ENCODE assay signal across 25 cellular contexts in the genomic region with DNA sequence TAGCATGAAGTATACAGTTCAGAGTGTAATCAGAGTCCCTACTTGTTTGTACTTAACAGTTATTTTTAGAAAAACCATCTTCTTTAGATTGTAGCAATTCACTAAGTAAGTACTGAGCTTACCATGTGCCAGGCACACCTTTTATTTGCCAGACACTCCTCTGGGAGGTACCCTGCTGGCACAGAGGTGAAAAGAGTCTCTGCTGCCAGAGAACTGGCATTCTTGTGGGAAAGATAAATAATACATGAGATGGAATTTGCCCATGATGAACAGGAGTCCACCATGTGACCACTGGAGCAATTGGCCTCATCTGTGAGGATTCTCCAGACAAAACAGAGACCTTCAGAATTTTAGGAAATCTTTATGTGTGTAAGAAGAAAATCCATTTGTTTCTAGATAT.
DNase-seq lines count a peak whose midpoint lies in the region; ATAC-seq and TF ChIP-seq lines count a peak whose summit lies in the region.
"Had no signal": no experiment of that assay in that cellular context is flagged by ENCODE, and none has a peak within 500 bp of the region (broad histone marks: within the 10 kb centered on the region; RNA-seq: fewer than 3 reads in every experiment).

No MANE protein-coding gene starts in this region.

- H2AK5ac ChIP-seq in H9 (ENCODE audit: insufficient read length, low read length), result no peak overlapping the region

- H3K27me3 ChIP-seq in PC-3 (ENCODE audit: low read length) (no peaks in the 10 kb centered on the region), left lung (no peaks in the 10 kb centered on the region), H9 (ENCODE audit: insufficient read depth, low read length) (no peaks in the 10 kb centered on the region)
- H3K27me3 ChIP-seq: body of pancreas, heart right ventricle, Peyer's patch had no signal

- H3K14ac ChIP-seq in H9 (ENCODE audit: insufficient read depth, low read length), result no peak overlapping the region

- H2BK120ac ChIP-seq in H9 (ENCODE audit: low read depth, low read length, poor library complexity, severe bottlenecking), result no peak overlapping the region

- no peak overlapping the region for H2BK20ac ChIP-seq in H9 (ENCODE audit: low read depth, low read length, poor library complexity, severe bottlenecking)

- H3K27ac ChIP-seq in PC-3 (ENCODE audit: low read length), result no peak overlapping the region
- no peak overlapping the region for H3K27ac ChIP-seq in left lung
- H3K27ac ChIP-seq in H9 (ENCODE audit: insufficient read length, low read depth, low read length), result no peak overlapping the region
- H3K27ac ChIP-seq: body of pancreas, heart right ventricle, KMS-11, Peyer's patch, psoas muscle had no signal

- TF ChIP-seq CTCF in PC-3 (conservative IDR thresholded peaks at IDR 0.05; ENCODE audit: low read depth, low read length), result no peak
- TF ChIP-seq CTCF in left lung (IDR thresholded peaks at IDR 0.05), result no peak
- no peak for TF ChIP-seq CTCF in H9 (conservative IDR thresholded peaks at IDR 0.05)

- H3K4me1 ChIP-seq in PC-3 (ENCODE audit: insufficient read depth, low read length), result no peaks in the 10 kb centered on the region; the same call in 1 of the 2 replicates
- H3K4me1 ChIP-seq in left lung, result no peaks in the 10 kb centered on the region
- H3K4me1 ChIP-seq in H9 (ENCODE audit: insufficient read depth, low read length), result no peaks in the 10 kb centered on the region
- H3K4me1 ChIP-seq: body of pancreas, heart right ventricle, Peyer's patch, psoas muscle had no signal

- H3K27me3 Mint-ChIP-seq in stimulated activated memory B cell treated with anti-CD40 and anti-IgM and Interleukin-4, amounts not matched to agents 10 μg/mL and 1 μg/mL and 100 μg/mL, for 72 hours, result no peaks in the 10 kb centered on the region
- no peaks in the 10 kb centered on the region; the same call in none of the 2 replicates for H3K27me3 Mint-ChIP-seq in H9 (ENCODE audit: low read depth)

- no peaks in the 10 kb centered on the region for H3F3A ChIP-seq in PC-3 (ENCODE audit: low read length, unreplicated experiment)

- H4K20me1 ChIP-seq in PC-3 (ENCODE audit: low read length) (no peaks in the 10 kb centered on the region), H9 (ENCODE audit: control insufficient read depth, insufficient read depth, insufficient read length) (no peaks in the 10 kb centered on the region)

- H3K36me3 ChIP-seq in PC-3 (ENCODE audit: low read depth, low read length) (no peaks in the 10 kb centered on the region), left lung (no peaks in the 10 kb centered on the region)
- H3K36me3 ChIP-seq: heart right ventricle, Peyer's patch had no signal

- no peaks in the 10 kb centered on the region for H3K23me2 ChIP-seq in H9 (ENCODE audit: insufficient read length, low read depth, low read length, poor library complexity, severe bottlenecking)

- no peak overlapping the region for H4K5ac ChIP-seq in H9 (ENCODE audit: insufficient read length, low read depth, low read length)

- BruUV-seq in PC-3 (replicated peaks; lab: Mats Ljungman, UMichigan), result no TSS peak

- no peak overlapping the region for H3K9ac ChIP-seq in PC-3 (ENCODE audit: low read length)
- no peak overlapping the region for H3K9ac ChIP-seq in H9 (ENCODE audit: extremely low read depth, insufficient read length, low read length)
- H3K9ac ChIP-seq: KMS-11 had no signal

- H3K4me3 ChIP-seq in PC-3 (ENCODE audit: low read length) (no peak overlapping the region), left lung (no peak overlapping the region)
- H3K4me3 ChIP-seq: body of pancreas, heart right ventricle, Peyer's patch, psoas muscle had no signal

- H3K36me3 Mint-ChIP-seq in stimulated activated memory B cell treated with anti-CD40 and anti-IgM and Interleukin-4, amounts not matched to agents 10 μg/mL and 1 μg/mL and 100 μg/mL, for 72 hours, result no peaks in the 10 kb centered on the region
- peaks cover 0 to 8% (median 0%) of the 10 kb centered on the region in 3 experiments; a peak in 1 of 7 replicates for H3K36me3 Mint-ChIP-seq in H9 (ENCODE audit: insufficient read depth in 1 of 3, low read depth in 3 of 3)

- no peak overlapping the region for H3K56ac ChIP-seq in H9 (ENCODE audit: insufficient read length, low read depth, low read length)

- intact Hi-C loops in PC-3 (cut with micrococcal nuclease), result no loop called here
- intact Hi-C loops in left lung (cut with DNase I), result no loop called here

- no peak overlapping the region for H3K18ac ChIP-seq in H9 (ENCODE audit: insufficient read length, low read depth, low read length)

- H2BK15ac ChIP-seq in H9 (ENCODE audit: low read depth, low read length), result no peak overlapping the region

- H3K9me2 ChIP-seq in PC-3 (replicated peaks; ENCODE audit: low read length), result no peaks in the 10 kb centered on the region

- H3K4ac ChIP-seq in H9 (ENCODE audit: low read depth, low read length), result no peak overlapping the region

- no peak overlapping the region for H2BK12ac ChIP-seq in H9 (ENCODE audit: insufficient read length, low read depth, low read length)

- POLR2A ChIA-PET in PC-3 (lab: Charles Lee; ENCODE audit: unreplicated experiment), result no interaction called here

- H4K91ac ChIP-seq in H9 (ENCODE audit: insufficient read length, low read depth, low read length), result no peak overlapping the region

- H3K27ac Mint-ChIP-seq in stimulated activated memory B cell treated with anti-CD40 and anti-IgM and Interleukin-4, amounts not matched to agents 10 μg/mL and 1 μg/mL and 100 μg/mL, for 72 hours, result no peak overlapping the region
- no peak overlapping the region for H3K27ac Mint-ChIP-seq in H9
- H3K27ac Mint-ChIP-seq: activated CD4-positive, alpha-beta memory T cell treated with anti-CD3 and anti-CD28 coated beads, Interleukin-2, amount 10 ng/mL, durations not matched to agents 7 days and 5 days; activated naive CD4-positive, alpha-beta T cell treated with anti-CD3 and anti-CD28 coated beads for 36 hours; nephron; T-helper 2 cell treated with Interferon-gamma antibody and Interleukin-4, amounts not matched to agents 5 μg/mL and 100 μg/mL, for 36 hours had no signal

- H3K9me3 Mint-ChIP-seq in stimulated activated memory B cell treated with anti-CD40 and anti-IgM and Interleukin-4, amounts not matched to agents 10 μg/mL and 1 μg/mL and 100 μg/mL, for 72 hours, result peaks cover 2% of the 10 kb centered on the region
- H3K9me3 Mint-ChIP-seq in H9, result peaks cover 5 to 7% of the 10 kb centered on the region in 2 experiments; a peak in 3 of 5 replicates
- H3K9me3 Mint-ChIP-seq: activated CD4-positive, alpha-beta memory T cell treated with anti-CD3 and anti-CD28 coated beads, Interleukin-2, amount 10 ng/mL, durations not matched to agents 7 days and 5 days; nephron; T-helper 2 cell treated with Interferon-gamma antibody and Interleukin-4, amounts not matched to agents 5 μg/mL and 100 μg/mL, for 36 hours had no signal

- CTCF ChIA-PET in PC-3 (lab: Charles Lee), result no interaction called here

- peak; percentile 66 for ATAC-seq in PC-3
- peak; percentile 79 for ATAC-seq in left lung
- ATAC-seq in stimulated activated memory B cell treated with anti-CD40 and anti-IgM and Interleukin-4, amounts not matched to agents 10 μg/mL and 1 μg/mL and 100 μg/mL, for 72 hours, result no peak
- ATAC-seq: body of pancreas, heart right ventricle, psoas muscle had no signal

- no peak overlapping the region for H3T11ph ChIP-seq in H9 (ENCODE audit: low read length)

- no peak overlapping the region for H4K8ac ChIP-seq in H9 (replicated peaks; ENCODE audit: insufficient read length, low read depth, low read length)

- no peaks in the 10 kb centered on the region for H3K4me1 Mint-ChIP-seq in stimulated activated memory B cell treated with anti-CD40 and anti-IgM and Interleukin-4, amounts not matched to agents 10 μg/mL and 1 μg/mL and 100 μg/mL, for 72 hours
- no peaks in the 10 kb centered on the region for H3K4me1 Mint-ChIP-seq in H9
- H3K4me1 Mint-ChIP-seq: activated CD4-positive, alpha-beta memory T cell treated with anti-CD3 and anti-CD28 coated beads, Interleukin-2, amount 10 ng/mL, durations not matched to agents 7 days and 5 days; nephron had no signal

- in situ Hi-C loops in Caki2 (cut with HindIII; ENCODE audit: low pct_unique_long_range_greater_than_20kb, low sequenced_read_pairs), result no loop called here

- H3K4me2 ChIP-seq in PC-3 (ENCODE audit: low read length) (no peak overlapping the region), H9 (ENCODE audit: insufficient read depth, insufficient read length, low read length) (no peak overlapping the region)
- H3K4me2 ChIP-seq: KMS-11 had no signal

- DNase-seq in Caki2 (ENCODE audit: low read depth) (peak; percentile 6), HT-29 (ENCODE audit: low spot score) (peak; percentile 18), PC-3 (peak; percentile 37), left lung (no peak), NCI-H2196 (lab: John Stamatoyannopoulos, UW; ENCODE audit: unreplicated experiment) (no peak), H9 (no peak), GF-D8 (lab: John Stamatoyannopoulos, UW) (no peak)
- DNase-seq: activated CD4-positive, alpha-beta memory T cell treated with anti-CD3 and anti-CD28 coated beads, Interleukin-2, amount 10 ng/mL, durations not matched to agents 7 days and 5 days; activated CD4-positive, alpha-beta T cell treated with anti-CD3 and anti-CD28 coated beads for 1 hour; activated CD8-positive, alpha-beta memory T cell treated with anti-CD3 and anti-CD28 coated beads, Interleukin-2, amount 50 U/mL, for 4 hours; activated naive CD4-positive, alpha-beta T cell treated with anti-CD3 and anti-CD28 coated beads for 36 hours; body of pancreas; DND-41; foreskin melanocyte; heart right ventricle; kidney; NCI-H526; Peyer's patch; psoas muscle; SHP77; stimulated activated CD4-positive, alpha-beta T cell treated with anti-CD3 and anti-CD28 coated beads, Interleukin-4, amount 100 ng/mL, for 4 hours had no signal

- H2BK5ac ChIP-seq in H9 (ENCODE audit: insufficient read length, low read length), result no peak overlapping the region

- H3K23ac ChIP-seq in H9 (ENCODE audit: insufficient read length, low read depth, low read length), result no peak overlapping the region

- H3K4me3 Mint-ChIP-seq in stimulated activated memory B cell treated with anti-CD40 and anti-IgM and Interleukin-4, amounts not matched to agents 10 μg/mL and 1 μg/mL and 100 μg/mL, for 72 hours, result no peak overlapping the region
- H3K4me3 Mint-ChIP-seq in H9, result no peak overlapping the region
- H3K4me3 Mint-ChIP-seq: activated CD4-positive, alpha-beta memory T cell treated with anti-CD3 and anti-CD28 coated beads, Interleukin-2, amount 10 ng/mL, durations not matched to agents 7 days and 5 days; activated naive CD4-positive, alpha-beta T cell treated with anti-CD3 and anti-CD28 coated beads for 36 hours; nephron; T-helper 2 cell treated with Interferon-gamma antibody and Interleukin-4, amounts not matched to agents 5 μg/mL and 100 μg/mL, for 36 hours had no signal

- no peaks in the 10 kb centered on the region for H3K79me2 ChIP-seq in PC-3 (ENCODE audit: low read length)
- no peaks in the 10 kb centered on the region for H3K79me2 ChIP-seq in H9 (ENCODE audit: insufficient read depth, low read length)

- no peaks in the 10 kb centered on the region for H3K9me3 ChIP-seq in PC-3 (ENCODE audit: low read length)
- no peaks in the 10 kb centered on the region for H3K9me3 ChIP-seq in left lung
- peaks cover 6% of the 10 kb centered on the region for H3K9me3 ChIP-seq in H9 (ENCODE audit: control insufficient read depth, low read depth, low read length)
- H3K9me3 ChIP-seq: body of pancreas, Peyer's patch had no signal

- no peaks in the 10 kb centered on the region for H3K79me1 ChIP-seq in H9 (ENCODE audit: insufficient read depth, low read depth, low read length, poor library complexity, severe bottlenecking)

- H2AFZ ChIP-seq in PC-3 (ENCODE audit: low read length) (no peak overlapping the region), H9 (ENCODE audit: low read length) (no peak overlapping the region)

Comparison
In these comparisons a context has a peak if more than half of its experiments do, and no peak if none do; other contexts are left out.
1. DNase-seq: peak in Caki2 (single experiment), HT-29 (single experiment) and PC-3 (single experiment); none in left lung (0 of 2), NCI-H2196 (single experiment), H9 (single experiment) and GF-D8 (single experiment).